Comparison of ENCODE assay signal across 8 cellular contexts in the genomic region with DNA sequence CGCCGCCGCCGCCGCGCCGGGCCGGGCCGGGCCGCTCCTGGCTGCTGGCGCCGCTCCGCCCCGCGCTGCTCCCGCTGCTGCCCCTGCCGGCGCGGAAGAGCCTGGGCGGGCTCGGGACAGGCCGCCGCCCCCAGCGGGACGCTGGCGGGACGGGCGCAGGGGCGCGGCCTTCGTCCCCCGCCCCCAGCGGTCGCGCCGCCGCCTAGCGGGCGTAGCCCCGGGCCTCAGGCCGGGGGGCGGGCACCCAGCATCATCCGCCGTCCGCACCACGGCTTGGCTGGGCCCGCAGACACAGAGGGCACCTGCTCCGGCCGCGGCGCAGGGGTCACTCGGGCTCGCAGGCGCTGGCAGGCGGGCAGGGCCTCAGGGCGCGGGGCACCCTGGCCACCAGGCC. TPM values are rescaled to one million over a fixed set of nuclear protein-coding genes. Genes with fewer than 3 reads are reported as not detected.
DNase-seq lines count a peak whose midpoint lies in the region; ATAC-seq and TF ChIP-seq lines count a peak whose summit lies in the region.

A gene (minus strand): TSS at position 107 of the 394 bp plus-strand sequence. CDS start 218 bp downstream, outside the sequence.

- peaks cover 4% of the 10 kb centered on the region for H3K36me3 ChIP-seq in mesodermal cell (ENCODE audit: control insufficient read depth, insufficient read depth, low read length)

- no peaks in the 10 kb centered on the region for H3K9me3 ChIP-seq in mesodermal cell (ENCODE audit: control insufficient read depth, low read length)

- H3K27ac ChIP-seq in mesodermal cell (ENCODE audit: low read depth, low read length, severe bottlenecking), result peak within 1 kb of the TSS; percentile 67

- 0 to 1% methylated on average over 27 to 47 of the region's 57 CpGs for WGBS in mesodermal cell (ENCODE audit: insufficient coverage in 2 of 2), 2 experiments

- peak; percentile 23 for TF ChIP-seq CTCF in AG09319 (IDR thresholded peaks at IDR 0.05; ENCODE audit: low read depth, low read length)

- peaks cover 1% of the 10 kb centered on the region for H3K4me1 ChIP-seq in mesodermal cell (ENCODE audit: control insufficient read depth, insufficient read depth, low read length, poor library complexity, severe bottlenecking)

- peak; percentile 69 for DNase-seq in AG09319 (ENCODE audit: extremely low read depth, low read depth)
- DNase-seq in NCI-H510A treated with DMSO at 0.1 percent for 48 hours (lab: John Stamatoyannopoulos, UW), result peak; percentile 47
- DNase-seq in activated CD8-positive, alpha-beta memory T cell treated with anti-CD3 and anti-CD28 coated beads for 48 hours (ENCODE audit: low read depth in 2 of 3, low spot score in 2 of 3), result peak in 2 of 3 experiments; percentile 24 to 64
- peak; percentile 17 for DNase-seq in stimulated activated CD8-positive, alpha-beta memory T cell treated with anti-CD3 and anti-CD28 coated beads, Interleukin-15, amount 100 ng/mL, for 1 hour (ENCODE audit: low read depth)

- peak; percentile 54 for ATAC-seq in GM18517 (IDR thresholded peaks at IDR 0.05; ENCODE audit: unreplicated experiment)
- ATAC-seq in HG03025 (IDR thresholded peaks at IDR 0.05; ENCODE audit: low FRiP score, unreplicated experiment), result peak; percentile 58

- H3K4me3 ChIP-seq in mesodermal cell (ENCODE audit: extremely low read depth, insufficient read depth, low read length, poor library complexity, severe bottlenecking), result peak within 1 kb of the TSS; percentile 81

- in situ Hi-C loops in endometrial microvascular endothelial cells (cut with HindIII; ENCODE audit: inconsistent ontology term, low pct_unique_long_range_greater_than_20kb, low sequenced_read_pairs), result no loop called here

RNA-seq across cellular contexts. Expression of the gene that starts here (rescaled TPM):
- total RNA-seq in endometrial microvascular endothelial cells (ENCODE audit: inconsistent ontology term), result 116 TPM
- 52.5 TPM for polyA plus RNA-seq in mesodermal cell (2013, experiment 1 of 2)
- polyA plus RNA-seq in mesodermal cell (2013, experiment 2 of 2), result 46.6 TPM

Comparison
In these comparisons a context has a peak if more than half of its experiments do, and no peak if none do; other contexts are left out.
1. Peak in every context shown above with its lines: DNase-seq, ATAC-seq, H3K4me3 ChIP-seq and H3K27ac ChIP-seq.
2. DNase-seq: peak in every context shown above with its lines; median percentile 69 in AG09319; 47 in NCI-H510A treated with DMSO at 0.1 percent for 48 hours; 44 in activated CD8-positive, alpha-beta memory T cell treated with anti-CD3 and anti-CD28 coated beads for 48 hours; 17 in stimulated activated CD8-positive, alpha-beta memory T cell treated with anti-CD3 and anti-CD28 coated beads, Interleukin-15, amount 100 ng/mL, for 1 hour.